ENCODE assay signal across 8 cellular contexts in genomic region chrX:76279007-76279406, GRCh38.
DNase-seq lines count a peak whose midpoint lies in the region; ATAC-seq, FAIRE-seq and TF ChIP-seq lines count a peak whose summit lies in the region.

No MANE protein-coding gene starts in this region.

- DNase-seq in AG10803 (ENCODE audit: low read depth) (peak; percentile 34), GM12891 (ENCODE audit: insufficient read length, low spot score) (peak; percentile 2), HuH-7.5 (ENCODE audit: low spot score) (peak; percentile 17), RPMI8226 (peak; percentile 40), astrocyte of the spinal cord (ENCODE audit: low read depth, low spot score) (peak; percentile 36), islet precursor cell (peak; percentile 62)
- peak; percentile 38 for DNase-seq in stimulated activated CD4-positive, alpha-beta T cell treated with anti-CD3 and anti-CD28 coated beads, Interleukin-4, amount 100 ng/mL, for 24 hours

- TF ChIP-seq POLR2A in GM12891 (IDR thresholded peaks at IDR 0.05; ENCODE audit: low read depth, low read length), result no peak

- peak; percentile 57 for FAIRE-seq in GM12891 (lab: Jason Lieb, UNC)

- H3K4me3 ChIP-seq in AG10803 (ENCODE audit: low read length) (no peak overlapping the region), astrocyte of the spinal cord (ENCODE audit: low read depth, low read length) (no peak overlapping the region)

- no peak for ATAC-seq in GM21825 (IDR thresholded peaks at IDR 0.05; ENCODE audit: unreplicated experiment)

- TF ChIP-seq CTCF in AG10803 (conservative IDR thresholded peaks at IDR 0.05; ENCODE audit: low read length) (peak; percentile 66), astrocyte of the spinal cord (IDR thresholded peaks at IDR 0.05; ENCODE audit: low read depth, low read length) (peak; percentile 57)

- in situ Hi-C loops in astrocyte of the spinal cord (cut with HindIII; ENCODE audit: low sequenced_read_pairs), result no loop called here

TF ChIP-seq in GM12891, 5 proteins besides CTCF, POLR2A, EP300 and RAD21:
- TF ChIP-seq PAX5 (IDR thresholded peaks at IDR 0.05; ENCODE audit: insufficient read depth, low read length, severe bottlenecking), result no peak
- TF ChIP-seq SPI1 (IDR thresholded peaks at IDR 0.05; ENCODE audit: low read depth, low read length), result no peak
- TF ChIP-seq TAF1 (IDR thresholded peaks at IDR 0.05; ENCODE audit: low read depth, low read length), result no peak
- TF ChIP-seq POU2F2 (IDR thresholded peaks at IDR 0.05; ENCODE audit: low read depth, low read length), result no peak
- TF ChIP-seq POLR2AphosphoS5 (IDR thresholded peaks at IDR 0.05; ENCODE audit: low read depth, low read length), result no peak

Comparison
In these comparisons a context has a peak if more than half of its experiments do, and no peak if none do; other contexts are left out.
1. DNase-seq: peak in every context shown above with its lines; median percentile 62 in islet precursor cell; 40 in RPMI8226; 38 in stimulated activated CD4-positive, alpha-beta T cell treated with anti-CD3 and anti-CD28 coated beads, Interleukin-4, amount 100 ng/mL, for 24 hours; 36 in astrocyte of the spinal cord; 34 in AG10803; 17 in HuH-7.5; 2 in GM12891.